Comparison of ENCODE assay signal across 8 cellular contexts in genomic region chr19:4911786-4912672, GRCh38. TPM values are rescaled to one million over a fixed set of nuclear protein-coding genes. Genes with fewer than 3 reads are reported as not detected.
A peak's percentile ranks its signal among the peaks of the same experiment; 100 is the strongest.
DNase-seq lines count a peak whose midpoint lies in the region; ATAC-seq, FAIRE-seq and TF ChIP-seq lines count a peak whose summit lies in the region.

No MANE protein-coding gene starts in this region.

- peak; percentile 68 for FAIRE-seq in urothelium cell line (lab: Jason Lieb, UNC)

- intact Hi-C loops in adrenal gland (cut with DNase I), result loop anchor here (2.0 to 5.0 kb wide), 5 partner anchors 39 to 120 kb away; no protein-coding TSS in a partner anchor
- intact Hi-C loops in cardiac septum (cut with DNase I), result loop anchor here (1.0 to 5.0 kb wide), 2 partner anchors 39 to 100 kb away; no protein-coding TSS in a partner anchor

- peak overlapping the region in 2 of 5 donors; percentile 4 to 65 for H3K27ac ChIP-seq in adrenal gland

- no peaks in the 10 kb centered on the region for H3K9me3 Mint-ChIP-seq in progenitor cell of endocrine pancreas (ENCODE audit: low read depth)

- H3K4me1 ChIP-seq in adrenal gland (replicated peaks in 1 of 2), result peaks cover 12 to 23% of the 10 kb centered on the region in 2 donors

- H3K27ac Mint-ChIP-seq in progenitor cell of endocrine pancreas, result peak overlapping the region; percentile 41

- H3K36me3 ChIP-seq in adrenal gland (replicated peaks in 1 of 2), result no peaks in the 10 kb centered on the region

- TF ChIP-seq CTCF in adrenal gland (IDR thresholded peaks at IDR 0.05) (peak; percentile 48 to 79 (median 68)), progenitor cell of endocrine pancreas (IDR thresholded peaks at IDR 0.05; ENCODE audit: unreplicated experiment) (peak; percentile 57)

- ATAC-seq in HG02642 (IDR thresholded peaks at IDR 0.05; ENCODE audit: poor library complexity, unreplicated experiment), result no peak

- peak overlapping the region in 1 of 4 donors; percentile 22 for H3K4me3 ChIP-seq in adrenal gland

- H3K27me3 ChIP-seq in adrenal gland, result peaks cover 10% of the 10 kb centered on the region

- peak overlapping the region; percentile 80 for H3K4me3 Mint-ChIP-seq in progenitor cell of endocrine pancreas (ENCODE audit: low read depth)

- DNase-seq in COLO829 (ENCODE audit: low spot score) (peak; percentile 69), HUDEP-2 (lab: John Stamatoyannopoulos, UW; ENCODE audit: unreplicated experiment in 76 of 76) (peak in 66 of 76 experiments; percentile 16 to 81 (median 58)), T follicular helper cell (ENCODE audit: low read depth) (peak; percentile 61), adrenal gland (peak; percentile 44 to 82 (median 77)), cardiac septum (ENCODE audit: low spot score) (peak; percentile 82), progenitor cell of endocrine pancreas (ENCODE audit: low spot score, unreplicated experiment) (peak; percentile 36), urothelium cell line (ENCODE audit: low spot score) (peak; percentile 82)

- peaks cover 5% of the 10 kb centered on the region for H3K36me3 Mint-ChIP-seq in progenitor cell of endocrine pancreas (ENCODE audit: insufficient read depth)

- peak in 1 of 2 donors; percentile 9 for TF ChIP-seq POLR2A in adrenal gland (IDR thresholded peaks at IDR 0.05)

- no peaks in the 10 kb centered on the region for H3K9me3 ChIP-seq in adrenal gland (replicated peaks in 1 of 3)

- peaks cover 21% of the 10 kb centered on the region for H3K4me1 Mint-ChIP-seq in progenitor cell of endocrine pancreas (ENCODE audit: low read depth)

- 20 to 33% (median 22%) methylated on average over 22 to 29 of the region's 29 CpGs for WGBS in adrenal gland, 4 donors

- no peaks in the 10 kb centered on the region for H3K27me3 Mint-ChIP-seq in progenitor cell of endocrine pancreas

RNA-seq across cellular contexts. Expression of gene UHRF1, which starts 2.7 kb away (rescaled TPM):
- total RNA-seq in adrenal gland (1 to 10 TPM in 5 of 8 donors, under 1 TPM in 3; 0.87 to 2.6 (median 1.2) TPM), cardiac septum (1.00 TPM), progenitor cell of endocrine pancreas (60.2 and 63.5 TPM in 2 replicates)
- polyA plus RNA-seq in adrenal gland, result 1 to 10 TPM in 1 of 3 donors, under 1 TPM in 2; 0.56 to 1.2 (median 0.88) TPM

RNA-seq across cellular contexts. Expression of gene ARRDC5, which starts 9.3 kb away (rescaled TPM):
- under 1 TPM in 7 of 8 donors, not detected in 1; 0.14 to 0.69 (median 0.21) TPM for total RNA-seq in adrenal gland
- polyA plus RNA-seq in adrenal gland, result 1 to 10 TPM in 1 of 3 donors, under 1 TPM in 1, not detected in 1; 0.27 to 1.1 TPM
- not detected for total RNA-seq in cardiac septum
- not detected in 2 replicates for total RNA-seq in progenitor cell of endocrine pancreas

RNA-seq across cellular contexts. Expression of gene PLIN3, which starts 44.6 kb away (rescaled TPM):
- total RNA-seq in adrenal gland (100 to 1,000 TPM in 6 of 8 donors, 10 to 100 TPM in 2; 64.9 to 181 (median 109) TPM), cardiac septum (21.7 TPM), progenitor cell of endocrine pancreas (40.0 and 43.6 TPM in 2 replicates)
- 10 to 100 TPM; 21.3 to 59.2 (median 32.3) TPM for polyA plus RNA-seq in adrenal gland

RNA-seq across cellular contexts. Expression of gene KDM4B, which starts 56.9 kb away (rescaled TPM):
- total RNA-seq in adrenal gland (10 to 100 TPM; 30.4 to 65.1 (median 48.5) TPM), cardiac septum (27.6 TPM), progenitor cell of endocrine pancreas (59.6 TPM in 2 replicates)
- polyA plus RNA-seq in adrenal gland, result 10 to 100 TPM; 11.4 to 46.6 (median 23.5) TPM

Comparison
In these comparisons a context has a peak if more than half of its experiments do, and no peak if none do; other contexts are left out.
1. RNA of gene UHRF1, which starts 2.7 kb away (total RNA-seq): 60.2 to 63.5 TPM in progenitor cell of endocrine pancreas; 0.87 to 2.6 TPM in adrenal gland and 1.00 TPM in cardiac septum (single experiment); every median in the first group is over 10 times any median in the second.
2. Peak in every context shown above with its lines, with median percentiles within 50 percentile points of each other: DNase-seq.